Comparison of ENCODE assay signal across 1 cellular context in the genomic region with DNA sequence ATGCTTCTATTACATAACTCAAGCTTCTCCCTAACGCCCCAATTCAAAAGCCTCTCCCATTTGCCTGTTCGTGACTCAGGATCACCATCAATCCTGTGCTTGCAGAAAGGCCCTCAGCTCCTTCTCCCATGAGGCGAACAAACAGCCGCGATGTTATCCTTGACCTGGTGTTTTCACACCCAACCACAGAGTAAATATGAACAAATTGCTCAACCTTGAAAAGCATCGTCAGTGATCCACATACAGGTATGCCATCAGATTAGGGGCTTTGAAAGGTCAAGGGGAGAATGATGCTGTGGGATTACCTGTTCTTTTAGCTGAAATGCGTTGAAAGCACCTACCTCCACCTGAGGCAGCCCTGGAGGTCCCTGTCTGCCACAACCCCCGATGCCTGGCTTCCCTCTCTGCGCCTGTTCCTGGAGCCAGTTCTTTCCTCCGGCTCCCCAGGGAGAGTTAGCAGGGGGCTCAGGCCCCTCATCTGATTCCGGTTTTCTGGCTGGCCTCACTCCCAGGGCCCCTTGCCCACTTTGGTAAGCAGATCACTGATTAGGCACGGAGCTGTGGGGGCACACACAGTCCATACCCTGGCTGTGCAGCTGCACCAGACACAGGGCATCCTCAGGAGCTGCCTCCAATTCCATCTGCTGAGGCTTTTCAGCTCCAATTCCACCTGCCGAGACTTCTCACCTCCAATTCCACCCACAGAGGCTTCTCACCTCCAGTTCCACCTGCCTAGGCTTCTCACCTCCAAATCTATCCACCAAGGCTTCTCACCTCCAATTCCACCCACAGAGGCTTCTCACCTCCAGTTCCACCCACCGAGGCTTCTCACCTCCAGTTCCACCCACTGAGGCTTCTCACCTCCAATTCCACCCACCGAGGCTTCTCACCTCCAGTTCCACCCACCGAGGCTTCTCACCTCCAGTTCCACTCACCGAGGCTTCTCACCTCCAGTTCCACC.
TF ChIP-seq lines count a peak whose summit lies in the region.

No MANE protein-coding gene starts in this region.

TF ChIP-seq in HepG2, 621 proteins besides CTCF, POLR2A, EP300 and RAD21 (continued from another document and continues in another):
- TF ChIP-seq, protein P1, sequence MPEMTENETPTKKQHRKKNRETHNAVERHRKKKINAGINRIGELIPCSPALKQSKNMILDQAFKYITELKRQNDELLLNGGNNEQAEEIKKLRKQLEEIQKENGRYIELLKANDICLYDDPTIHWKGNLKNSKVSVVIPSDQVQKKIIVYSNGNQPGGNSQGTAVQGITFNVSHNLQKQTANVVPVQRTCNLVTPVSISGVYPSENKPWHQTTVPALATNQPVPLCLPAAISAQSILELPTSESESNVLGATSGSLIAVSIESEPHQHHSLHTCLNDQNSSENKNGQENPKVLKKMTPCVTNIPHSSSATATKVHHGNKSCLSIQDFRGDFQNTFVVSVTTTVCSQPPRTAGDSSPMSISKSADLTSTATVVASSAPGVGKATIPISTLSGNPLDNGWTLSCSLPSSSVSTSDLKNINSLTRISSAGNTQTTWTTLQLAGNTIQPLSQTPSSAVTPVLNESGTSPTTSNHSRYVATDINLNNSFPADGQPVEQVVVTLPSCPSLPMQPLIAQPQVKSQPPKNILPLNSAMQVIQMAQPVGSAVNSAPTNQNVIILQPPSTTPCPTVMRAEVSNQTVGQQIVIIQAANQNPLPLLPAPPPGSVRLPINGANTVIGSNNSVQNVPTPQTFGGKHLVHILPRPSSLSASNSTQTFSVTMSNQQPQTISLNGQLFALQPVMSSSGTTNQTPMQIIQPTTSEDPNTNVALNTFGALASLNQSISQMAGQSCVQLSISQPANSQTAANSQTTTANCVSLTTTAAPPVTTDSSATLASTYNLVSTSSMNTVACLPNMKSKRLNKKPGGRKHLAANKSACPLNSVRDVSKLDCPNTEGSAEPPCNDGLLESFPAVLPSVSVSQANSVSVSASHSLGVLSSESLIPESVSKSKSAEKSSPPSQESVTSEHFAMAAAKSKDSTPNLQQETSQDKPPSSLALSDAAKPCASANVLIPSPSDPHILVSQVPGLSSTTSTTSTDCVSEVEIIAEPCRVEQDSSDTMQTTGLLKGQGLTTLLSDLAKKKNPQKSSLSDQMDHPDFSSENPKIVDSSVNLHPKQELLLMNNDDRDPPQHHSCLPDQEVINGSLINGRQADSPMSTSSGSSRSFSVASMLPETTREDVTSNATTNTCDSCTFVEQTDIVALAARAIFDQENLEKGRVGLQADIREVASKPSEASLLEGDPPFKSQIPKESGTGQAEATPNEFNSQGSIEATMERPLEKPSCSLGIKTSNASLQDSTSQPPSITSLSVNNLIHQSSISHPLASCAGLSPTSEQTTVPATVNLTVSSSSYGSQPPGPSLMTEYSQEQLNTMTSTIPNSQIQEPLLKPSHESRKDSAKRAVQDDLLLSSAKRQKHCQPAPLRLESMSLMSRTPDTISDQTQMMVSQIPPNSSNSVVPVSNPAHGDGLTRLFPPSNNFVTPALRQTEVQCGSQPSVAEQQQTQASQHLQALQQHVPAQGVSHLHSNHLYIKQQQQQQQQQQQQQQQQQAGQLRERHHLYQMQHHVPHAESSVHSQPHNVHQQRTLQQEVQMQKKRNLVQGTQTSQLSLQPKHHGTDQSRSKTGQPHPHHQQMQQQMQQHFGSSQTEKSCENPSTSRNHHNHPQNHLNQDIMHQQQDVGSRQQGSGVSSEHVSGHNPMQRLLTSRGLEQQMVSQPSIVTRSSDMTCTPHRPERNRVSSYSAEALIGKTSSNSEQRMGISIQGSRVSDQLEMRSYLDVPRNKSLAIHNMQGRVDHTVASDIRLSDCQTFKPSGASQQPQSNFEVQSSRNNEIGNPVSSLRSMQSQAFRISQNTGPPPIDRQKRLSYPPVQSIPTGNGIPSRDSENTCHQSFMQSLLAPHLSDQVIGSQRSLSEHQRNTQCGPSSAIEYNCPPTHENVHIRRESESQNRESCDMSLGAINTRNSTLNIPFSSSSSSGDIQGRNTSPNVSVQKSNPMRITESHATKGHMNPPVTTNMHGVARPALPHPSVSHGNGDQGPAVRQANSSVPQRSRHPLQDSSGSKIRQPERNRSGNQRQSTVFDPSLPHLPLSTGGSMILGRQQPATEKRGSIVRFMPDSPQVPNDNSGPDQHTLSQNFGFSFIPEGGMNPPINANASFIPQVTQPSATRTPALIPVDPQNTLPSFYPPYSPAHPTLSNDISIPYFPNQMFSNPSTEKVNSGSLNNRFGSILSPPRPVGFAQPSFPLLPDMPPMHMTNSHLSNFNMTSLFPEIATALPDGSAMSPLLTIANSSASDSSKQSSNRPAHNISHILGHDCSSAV (CRISPR knock-in tag; IDR thresholded peaks at IDR 0.05; ENCODE audit: borderline replicate concordance) = no peak
- TF ChIP-seq ZFX (CRISPR knock-in tag; IDR thresholded peaks at IDR 0.05; ENCODE audit: low read depth) (peak; percentile 44; the same call in 1 of the 2 replicates), ZKSCAN1 (IDR thresholded peaks at IDR 0.05; ENCODE audit: low read length) (no peak), SOX5 (CRISPR knock-in tag; IDR thresholded peaks at IDR 0.05; ENCODE audit: borderline replicate concordance) (peak; percentile 93), BCL6 (CRISPR knock-in tag; IDR thresholded peaks at IDR 0.05) (peak; percentile 94), ZNF644 (CRISPR knock-in tag; IDR thresholded peaks at IDR 0.05; ENCODE audit: low read depth) (peak; percentile 66; the same call in 1 of the 2 replicates), SMARCC2 (IDR thresholded peaks at IDR 0.05) (no peak), KMT2B (CRISPR knock-in tag; IDR thresholded peaks at IDR 0.05) (0 out of 2 replicates have a peak, but pooled peaks have one; percentile 39), KDM1A (CRISPR knock-in tag; IDR thresholded peaks at IDR 0.05) (peak; percentile 91), GATAD2A (CRISPR knock-in tag; IDR thresholded peaks at IDR 0.05) (peak; percentile 97), FOXO4 (CRISPR knock-in tag; conservative IDR thresholded peaks at IDR 0.05) (no peak), ADNP (CRISPR knock-in tag; IDR thresholded peaks at IDR 0.05) (no peak), TFE3 (CRISPR knock-in tag; IDR thresholded peaks at IDR 0.05) (0 out of 2 replicates have a peak, but pooled peaks have one; percentile 47), ARNT (IDR thresholded peaks at IDR 0.05) (no peak), ZNF558 (CRISPR knock-in tag; IDR thresholded peaks at IDR 0.05; ENCODE audit: borderline replicate concordance) (no peak), PPARG (CRISPR knock-in tag; conservative IDR thresholded peaks at IDR 0.05) (peak; percentile 61; the same call in 1 of the 2 replicates), PHB2 (IDR thresholded peaks at IDR 0.05; ENCODE audit: partially characterized antibody) (no peak), FOXM1 (CRISPR knock-in tag; IDR thresholded peaks at IDR 0.05) (no peak), ZBTB20 (CRISPR knock-in tag; IDR thresholded peaks at IDR 0.05; ENCODE audit: borderline replicate concordance, low read depth) (peak; percentile 63; the same call in 1 of the 2 replicates), MYNN (CRISPR knock-in tag; IDR thresholded peaks at IDR 0.05; ENCODE audit: low read depth) (no peak), TGIF2 (CRISPR knock-in tag; IDR thresholded peaks at IDR 0.05) (no peak; the same call in 1 of the 2 replicates), SP2 (CRISPR knock-in tag; IDR thresholded peaks at IDR 0.05) (no peak), CHD4 (IDR thresholded peaks at IDR 0.05; ENCODE audit: borderline replicate concordance, low read length) (0 out of 2 replicates have a peak, but pooled peaks have one; percentile 63), HMGXB4 (CRISPR knock-in tag; IDR thresholded peaks at IDR 0.05; ENCODE audit: borderline replicate concordance in 1 of 2, low read depth in 1 of 2) (peak in 1 of 2 experiments; percentile 45; a peak in 1 of 4 replicates)
- TF ChIP-seq, protein P2, sequence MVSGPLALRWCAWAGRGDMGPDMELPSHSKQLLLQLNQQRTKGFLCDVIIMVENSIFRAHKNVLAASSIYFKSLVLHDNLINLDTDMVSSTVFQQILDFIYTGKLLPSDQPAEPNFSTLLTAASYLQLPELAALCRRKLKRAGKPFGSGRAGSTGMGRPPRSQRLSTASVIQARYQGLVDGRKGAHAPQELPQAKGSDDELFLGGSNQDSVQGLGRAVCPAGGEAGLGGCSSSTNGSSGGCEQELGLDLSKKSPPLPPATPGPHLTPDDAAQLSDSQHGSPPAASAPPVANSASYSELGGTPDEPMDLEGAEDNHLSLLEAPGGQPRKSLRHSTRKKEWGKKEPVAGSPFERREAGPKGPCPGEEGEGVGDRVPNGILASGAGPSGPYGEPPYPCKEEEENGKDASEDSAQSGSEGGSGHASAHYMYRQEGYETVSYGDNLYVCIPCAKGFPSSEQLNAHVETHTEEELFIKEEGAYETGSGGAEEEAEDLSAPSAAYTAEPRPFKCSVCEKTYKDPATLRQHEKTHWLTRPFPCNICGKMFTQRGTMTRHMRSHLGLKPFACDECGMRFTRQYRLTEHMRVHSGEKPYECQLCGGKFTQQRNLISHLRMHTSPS (CRISPR knock-in tag; IDR thresholded peaks at IDR 0.05; ENCODE audit: low read depth) = no peak
- TF ChIP-seq, protein P3, sequence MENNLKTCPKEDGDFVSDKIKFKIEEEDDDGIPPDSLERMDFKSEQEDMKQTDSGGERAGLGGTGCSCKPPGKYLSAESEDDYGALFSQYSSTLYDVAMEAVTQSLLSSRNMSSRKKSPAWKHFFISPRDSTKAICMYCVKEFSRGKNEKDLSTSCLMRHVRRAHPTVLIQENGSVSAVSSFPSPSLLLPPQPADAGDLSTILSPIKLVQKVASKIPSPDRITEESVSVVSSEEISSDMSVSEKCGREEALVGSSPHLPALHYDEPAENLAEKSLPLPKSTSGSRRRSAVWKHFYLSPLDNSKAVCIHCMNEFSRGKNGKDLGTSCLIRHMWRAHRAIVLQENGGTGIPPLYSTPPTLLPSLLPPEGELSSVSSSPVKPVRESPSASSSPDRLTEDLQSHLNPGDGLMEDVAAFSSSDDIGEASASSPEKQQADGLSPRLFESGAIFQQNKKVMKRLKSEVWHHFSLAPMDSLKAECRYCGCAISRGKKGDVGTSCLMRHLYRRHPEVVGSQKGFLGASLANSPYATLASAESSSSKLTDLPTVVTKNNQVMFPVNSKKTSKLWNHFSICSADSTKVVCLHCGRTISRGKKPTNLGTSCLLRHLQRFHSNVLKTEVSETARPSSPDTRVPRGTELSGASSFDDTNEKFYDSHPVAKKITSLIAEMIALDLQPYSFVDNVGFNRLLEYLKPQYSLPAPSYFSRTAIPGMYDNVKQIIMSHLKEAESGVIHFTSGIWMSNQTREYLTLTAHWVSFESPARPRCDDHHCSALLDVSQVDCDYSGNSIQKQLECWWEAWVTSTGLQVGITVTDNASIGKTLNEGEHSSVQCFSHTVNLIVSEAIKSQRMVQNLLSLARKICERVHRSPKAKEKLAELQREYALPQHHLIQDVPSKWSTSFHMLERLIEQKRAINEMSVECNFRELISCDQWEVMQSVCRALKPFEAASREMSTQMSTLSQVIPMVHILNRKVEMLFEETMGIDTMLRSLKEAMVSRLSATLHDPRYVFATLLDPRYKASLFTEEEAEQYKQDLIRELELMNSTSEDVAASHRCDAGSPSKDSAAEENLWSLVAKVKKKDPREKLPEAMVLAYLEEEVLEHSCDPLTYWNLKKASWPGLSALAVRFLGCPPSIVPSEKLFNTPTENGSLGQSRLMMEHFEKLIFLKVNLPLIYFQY (CRISPR knock-in tag; IDR thresholded peaks at IDR 0.05; ENCODE audit: borderline replicate concordance) = 0 out of 2 replicates have a peak, but pooled peaks have one; percentile 32
- TF ChIP-seq, protein P4, sequence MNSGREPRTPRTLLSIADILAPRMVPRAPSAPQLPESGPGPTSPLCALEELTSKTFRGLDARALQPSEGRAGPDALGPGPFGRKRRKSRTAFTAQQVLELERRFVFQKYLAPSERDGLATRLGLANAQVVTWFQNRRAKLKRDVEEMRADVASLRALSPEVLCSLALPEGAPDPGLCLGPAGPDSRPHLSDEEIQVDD (CRISPR knock-in tag; IDR thresholded peaks at IDR 0.05; ENCODE audit: borderline replicate concordance) = no peak
- TF ChIP-seq, protein P5, sequence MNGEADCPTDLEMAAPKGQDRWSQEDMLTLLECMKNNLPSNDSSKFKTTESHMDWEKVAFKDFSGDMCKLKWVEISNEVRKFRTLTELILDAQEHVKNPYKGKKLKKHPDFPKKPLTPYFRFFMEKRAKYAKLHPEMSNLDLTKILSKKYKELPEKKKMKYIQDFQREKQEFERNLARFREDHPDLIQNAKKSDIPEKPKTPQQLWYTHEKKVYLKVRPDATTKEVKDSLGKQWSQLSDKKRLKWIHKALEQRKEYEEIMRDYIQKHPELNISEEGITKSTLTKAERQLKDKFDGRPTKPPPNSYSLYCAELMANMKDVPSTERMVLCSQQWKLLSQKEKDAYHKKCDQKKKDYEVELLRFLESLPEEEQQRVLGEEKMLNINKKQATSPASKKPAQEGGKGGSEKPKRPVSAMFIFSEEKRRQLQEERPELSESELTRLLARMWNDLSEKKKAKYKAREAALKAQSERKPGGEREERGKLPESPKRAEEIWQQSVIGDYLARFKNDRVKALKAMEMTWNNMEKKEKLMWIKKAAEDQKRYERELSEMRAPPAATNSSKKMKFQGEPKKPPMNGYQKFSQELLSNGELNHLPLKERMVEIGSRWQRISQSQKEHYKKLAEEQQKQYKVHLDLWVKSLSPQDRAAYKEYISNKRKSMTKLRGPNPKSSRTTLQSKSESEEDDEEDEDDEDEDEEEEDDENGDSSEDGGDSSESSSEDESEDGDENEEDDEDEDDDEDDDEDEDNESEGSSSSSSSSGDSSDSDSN (CRISPR knock-in tag; IDR thresholded peaks at IDR 0.05) = peak; percentile 57; the same call in 1 of the 2 replicates
